In the genomic region with DNA sequence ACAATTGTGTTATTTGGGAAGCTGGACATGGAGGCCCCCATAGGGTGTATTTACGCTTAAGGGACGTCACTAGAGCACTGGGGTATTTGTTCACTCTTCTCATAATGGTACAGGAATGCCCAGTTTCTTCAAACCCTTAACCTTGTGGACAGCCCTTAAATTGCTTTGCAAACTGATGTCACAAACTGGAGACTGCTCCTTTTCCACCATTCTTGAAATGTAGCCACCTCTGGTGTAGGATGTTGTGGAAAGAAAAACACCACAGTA, we compare ENCODE assay signal across 8 cellular contexts. TPM values are rescaled to one million over a fixed set of nuclear protein-coding genes. Genes with fewer than 3 reads are reported as not detected.
A peak's percentile ranks its signal among the peaks of the same experiment; 100 is the strongest.
DNase-seq lines count a peak whose midpoint lies in the region; TF ChIP-seq lines count a peak whose summit lies in the region.

No MANE protein-coding gene starts in this region.

- no peak for TF ChIP-seq CTCF in Calu3 (IDR thresholded peaks at IDR 0.05; ENCODE audit: unreplicated experiment)

- peaks cover 35% of the 10 kb centered on the region for H3K4me1 Mint-ChIP-seq in Calu3 (ENCODE audit: low read depth, unreplicated experiment)

- DNase-seq in Calu3 (no peak), NAMALWA (ENCODE audit: low spot score) (peak; percentile 78), caudate nucleus (lab: John Stamatoyannopoulos, UW) (no peak), KG1 (lab: John Stamatoyannopoulos, UW) (no peak), COR-L47 (lab: John Stamatoyannopoulos, UW) (no peak), mucosa of gallbladder (ENCODE audit: low spot score) (no peak), NCI-H446 treated with DMSO at 0.1 percent for 48 hours (lab: John Stamatoyannopoulos, UW) (no peak)

- 0% methylated on average over 1 of the region's 2 CpGs; no CpG with 5 or more reads in 1 of the 2 experiments for WGBS in mesodermal cell (ENCODE audit: insufficient coverage in 2 of 2), 2 experiments

- H3K9me3 Mint-ChIP-seq in Calu3 (ENCODE audit: low read depth, unreplicated experiment) = no peaks in the 10 kb centered on the region

- no peaks in the 10 kb centered on the region for H3K4me1 ChIP-seq in mesodermal cell (ENCODE audit: control insufficient read depth, insufficient read depth, low read length, poor library complexity, severe bottlenecking)

- H3K27ac Mint-ChIP-seq in Calu3 (ENCODE audit: unreplicated experiment) = peak overlapping the region; percentile 88

- peak overlapping the region; percentile 87 for H3K27ac ChIP-seq in caudate nucleus (ENCODE audit: low read depth, low read length)
- peak overlapping the region; percentile 86 for H3K27ac ChIP-seq in mesodermal cell (ENCODE audit: low read depth, low read length, severe bottlenecking)

- peaks cover 73% of the 10 kb centered on the region for H3K36me3 Mint-ChIP-seq in Calu3 (ENCODE audit: insufficient read depth, unreplicated experiment)

- CTCF ChIA-PET in Calu3 (lab: Charles Lee) = no interaction called here

- intact Hi-C loops in Calu3 (cut with micrococcal nuclease; ENCODE audit: unreplicated experiment) = no loop called here

- BruUV-seq in Calu3 (replicated peaks; lab: Mats Ljungman, UMichigan) = no TSS peak

- H3K4me3 ChIP-seq in mesodermal cell (ENCODE audit: extremely low read depth, insufficient read depth, low read length, poor library complexity, severe bottlenecking) = peak overlapping the region; percentile 91

- H3K36me3 ChIP-seq in mesodermal cell (ENCODE audit: control insufficient read depth, insufficient read depth, low read length) = peaks cover 54% of the 10 kb centered on the region

- H3K27me3 Mint-ChIP-seq in Calu3 (ENCODE audit: unreplicated experiment) = no peaks in the 10 kb centered on the region

- H3K9me3 ChIP-seq in mesodermal cell (ENCODE audit: control insufficient read depth, low read length) = no peaks in the 10 kb centered on the region

- H3K4me3 Mint-ChIP-seq in Calu3 (ENCODE audit: low read depth, unreplicated experiment) = peak overlapping the region; percentile 80

RNA-seq across cellular contexts. Expression of a gene that starts 1.0 kb away (rescaled TPM):
- total RNA-seq in Calu3 (2022) (245 and 250 TPM in 2 replicates), mucosa of gallbladder (118 TPM)
- polyA plus RNA-seq in mesodermal cell (2013, experiment 1 of 2) = 151 TPM
- 131 TPM for polyA plus RNA-seq in mesodermal cell (2013, experiment 2 of 2)

RNA-seq across cellular contexts. Expression of a gene that starts 15.6 kb away (rescaled TPM):
- total RNA-seq in Calu3 (2022) (not detected in 2 replicates), mucosa of gallbladder (not detected)
- not detected for polyA plus RNA-seq in mesodermal cell (2013, experiment 1 of 2)
- polyA plus RNA-seq in mesodermal cell (2013, experiment 2 of 2) = not detected

RNA-seq across cellular contexts. Expression of a gene that starts 29.8 kb away (rescaled TPM):
- total RNA-seq in Calu3 (2022) (564 and 582 TPM in 2 replicates), mucosa of gallbladder (283 TPM)
- 482 TPM for polyA plus RNA-seq in mesodermal cell (2013, experiment 1 of 2)
- polyA plus RNA-seq in mesodermal cell (2013, experiment 2 of 2) = 441 TPM

RNA-seq across cellular contexts. Expression of a gene that starts 50.7 kb away (rescaled TPM):
- 112 and 129 TPM in 2 replicates for total RNA-seq in Calu3 (2022)
- 103 TPM for polyA plus RNA-seq in mesodermal cell (2013, experiment 1 of 2)
- polyA plus RNA-seq in mesodermal cell (2013, experiment 2 of 2) = 99.7 TPM
- total RNA-seq in mucosa of gallbladder = 63.1 TPM
